Comparison of ENCODE assay signal across 8 cellular contexts in genomic region chr17:55750750-55751641, GRCh38. TPM values are rescaled to one million over a fixed set of nuclear protein-coding genes. Genes with fewer than 3 reads are reported as not detected.
A peak's percentile ranks its signal among the peaks of the same experiment; 100 is the strongest.
DNase-seq lines count a peak whose midpoint lies in the region; ATAC-seq and TF ChIP-seq lines count a peak whose summit lies in the region.

PCTP (plus strand) TSS chr17:55751051; CDS start chr17:55751104, 53 bp downstream.

- H3K36me3 ChIP-seq in liver (ENCODE audit: control insufficient read depth in 4 of 4, insufficient read depth in 3 of 4, low read depth in 1 of 4, low read length in 3 of 4) = peaks cover 0 to 12% (median 5%) of the 10 kb centered on the region in 4 donors

- ATAC-seq in GM18873 (IDR thresholded peaks at IDR 0.05; ENCODE audit: low FRiP score, unreplicated experiment) (peak; percentile 92), HG03135 (IDR thresholded peaks at IDR 0.05; ENCODE audit: unreplicated experiment) (peak; percentile 99)

- intact Hi-C loops in dorsolateral prefrontal cortex (cut with DNase I) = no loop called here

- H3K27me3 ChIP-seq in dorsolateral prefrontal cortex = peaks cover 0 to 17% (median 0%) of the 10 kb centered on the region in 45 donors
- H3K27me3 ChIP-seq in liver (ENCODE audit: control insufficient read depth in 4 of 4, insufficient read depth in 4 of 4, low read length in 3 of 4) = no peaks in the 10 kb centered on the region

- H3K4me3 ChIP-seq in dorsolateral prefrontal cortex = peak within 1 kb of the TSS; percentile 55 to 93 (median 82)
- H3K4me3 ChIP-seq in liver (ENCODE audit: low read depth in 1 of 3, low read length in 3 of 3) = peak within 1 kb of the TSS; percentile 75 to 94 (median 88)

- peak; percentile 97 for DNase-seq in AG08396 (ENCODE audit: low spot score)
- DNase-seq in NCI-H526 (lab: John Stamatoyannopoulos, UW) = peak; percentile 49 to 80
- peak; percentile 70 to 72 for DNase-seq in activated CD4-positive, alpha-beta T cell treated with anti-CD3 and anti-CD28 coated beads, Interleukin-2, amount 50 U/mL, for 4 hours
- DNase-seq in dorsolateral prefrontal cortex = peak; percentile 50 to 93 (median 86)
- peak; percentile 87 for DNase-seq in stimulated activated CD4-positive, alpha-beta T cell treated with anti-CD3 and anti-CD28 coated beads, Interleukin-4, amount 100 ng/mL, for 24 hours

- peak within 1 kb of the TSS in 55 of 59 donors; percentile 7 to 92 (median 78) for H3K27ac ChIP-seq in dorsolateral prefrontal cortex
- peak within 1 kb of the TSS; percentile 79 to 84 for H3K27ac ChIP-seq in liver (ENCODE audit: low read depth in 1 of 2, low read length in 2 of 2)

- H3K9me3 ChIP-seq in liver (ENCODE audit: control insufficient read depth in 4 of 4, low read length in 3 of 4) = no peaks in the 10 kb centered on the region

- H3K9ac ChIP-seq in liver (ENCODE audit: low read depth in 1 of 2, low read length in 2 of 2) = peak within 1 kb of the TSS; percentile 67 to 75

- WGBS in liver = under 1% methylated on average over 53 of the region's 53 CpGs

- TF ChIP-seq CTCF in dorsolateral prefrontal cortex (IDR thresholded peaks at IDR 0.05 in 54 of 56, conservative IDR thresholded peaks at IDR 0.05 in 2 of 56; ENCODE audit: low read depth in 1 of 56, partially characterized antibody in 56 of 56) (peak in 42 of 56 donors; percentile 13 to 52 (median 34)), liver (IDR thresholded peaks at IDR 0.05; ENCODE audit: low read depth, low read length, missing input control) (peak; percentile 13)

- TF ChIP-seq RAD21 in liver (IDR thresholded peaks at IDR 0.05) = peak in 1 of 2 donors; percentile 37

- peaks cover 9 to 34% (median 25%) of the 10 kb centered on the region in 4 donors for H3K4me1 ChIP-seq in liver (ENCODE audit: control insufficient read depth in 4 of 4, insufficient read depth in 4 of 4, low read length in 3 of 4)

TF ChIP-seq in liver, 16 proteins besides CTCF, POLR2A, EP300 and RAD21:
- TF ChIP-seq REST (IDR thresholded peaks at IDR 0.05) (peak; percentile 92), HNF4A (conservative IDR thresholded peaks at IDR 0.05) (peak; percentile 52 to 60), MAX (IDR thresholded peaks at IDR 0.05) (no peak), GABPA (IDR thresholded peaks at IDR 0.05 in 1 of 2, conservative IDR thresholded peaks at IDR 0.05 in 1 of 2) (peak; percentile 38 to 79), HNF4G (IDR thresholded peaks at IDR 0.05) (peak; percentile 25), TAF1 (conservative IDR thresholded peaks at IDR 0.05) (peak; percentile 55), EGR1 (IDR thresholded peaks at IDR 0.05; ENCODE audit: low read depth in 2 of 2) (no peak), RXRA (IDR thresholded peaks at IDR 0.05) (peak; percentile 53 to 68), NR2F2 (IDR thresholded peaks at IDR 0.05) (peak; percentile 48), FOXA1 (IDR thresholded peaks at IDR 0.05) (peak; percentile 32), YY1 (IDR thresholded peaks at IDR 0.05) (peak; percentile 79), ATF3 (IDR thresholded peaks at IDR 0.05) (no peak), FOXA2 (IDR thresholded peaks at IDR 0.05) (no peak), ZBTB33 (IDR thresholded peaks at IDR 0.05) (no peak), SP1 (IDR thresholded peaks at IDR 0.05) (peak; percentile 81), JUND (IDR thresholded peaks at IDR 0.05) (peak in 1 of 2 donors; percentile 68)

RNA-seq across cellular contexts. Expression of gene PCTP, which starts in this region (rescaled TPM):
- total RNA-seq in dorsolateral prefrontal cortex (10 to 100 TPM in 69 of 120 experiments, 1 to 10 TPM in 51; 4.9 to 17.1 (median 10.4) TPM), liver (10 to 100 TPM; 25.0 to 79.0 TPM)
- polyA plus RNA-seq in liver = 10 to 100 TPM; 38.6 to 73.0 TPM

Comparison
In these comparisons a context has a peak if more than half of its experiments do, and no peak if none do; other contexts are left out.
1. Peak in every context shown above with its lines: DNase-seq, ATAC-seq, H3K4me3 ChIP-seq and H3K27ac ChIP-seq.